12 cellular contexts compared by ENCODE assay signal in genomic region chr16:31404353-31405064, GRCh38. TPM values are rescaled to one million over a fixed set of nuclear protein-coding genes. Genes with fewer than 3 reads are reported as not detected.
A peak's percentile ranks its signal among the peaks of the same experiment; 100 is the strongest.
DNase-seq lines count a peak whose midpoint lies in the region; ATAC-seq and TF ChIP-seq lines count a peak whose summit lies in the region.
"Had no signal": no experiment of that assay in that cellular context is flagged by ENCODE, and none has a peak within 500 bp of the region (broad histone marks: within the 10 kb centered on the region; RNA-seq: fewer than 3 reads in every experiment).

No MANE protein-coding gene starts in this region.

- peak overlapping the region; percentile 55; the same call in 1 of the 2 replicates for H3K4me2 ChIP-seq in OCI-LY1 (ENCODE audit: low read length)

- intact Hi-C loops in lower lobe of right lung (cut with DNase I), result no loop called here

- ATAC-seq in lower lobe of right lung (peak in 1 of 2 donors; percentile 40), HG02623 (IDR thresholded peaks at IDR 0.05; ENCODE audit: unreplicated experiment) (no peak)
- ATAC-seq: left colon, sciatic nerve, T-cell had no signal

- H3K27me3 ChIP-seq in OCI-LY1 (ENCODE audit: insufficient read depth, low read length) (no peaks in the 10 kb centered on the region; the same call in 1 of the 2 replicates), lower lobe of right lung (ENCODE audit: low read depth) (no peaks in the 10 kb centered on the region)

- H3K4me3 ChIP-seq in GM12865 (ENCODE audit: low read depth, low read length) (peak overlapping the region; percentile 32), OCI-LY1 (ENCODE audit: low read depth, low read length, poor library complexity, severe bottlenecking) (peak overlapping the region; percentile 57), lower lobe of right lung (peak overlapping the region; percentile 1)

- no peaks in the 10 kb centered on the region for H4K20me1 ChIP-seq in OCI-LY1 (ENCODE audit: insufficient read depth, low read length)

- H3K27ac ChIP-seq in OCI-LY1 (ENCODE audit: low read depth, low read length, poor library complexity, severe bottlenecking) (no peak overlapping the region), lower lobe of right lung (no peak overlapping the region)

- H2AFZ ChIP-seq in OCI-LY1 (ENCODE audit: low read length), result no peak overlapping the region

- H3K9me3 ChIP-seq in OCI-LY1 (ENCODE audit: low read length), result no peaks in the 10 kb centered on the region
- H3K9me3 ChIP-seq in lower lobe of right lung, result no peaks in the 10 kb centered on the region

- no peaks in the 10 kb centered on the region for H3K36me3 Mint-ChIP-seq in endothelial cell (ENCODE audit: low read depth, unreplicated experiment)

- H3K9ac ChIP-seq in OCI-LY1 (ENCODE audit: low read length), result peak overlapping the region; percentile 50; the same call in 1 of the 2 replicates

- peaks cover 10% of the 10 kb centered on the region for H3K27me3 Mint-ChIP-seq in endothelial cell (ENCODE audit: unreplicated experiment)

- TF ChIP-seq CTCF in GM12865 (IDR thresholded peaks at IDR 0.05; ENCODE audit: insufficient read depth, low read depth, low read length, missing control alignments) (no peak), OCI-LY1 (IDR thresholded peaks at IDR 0.05; ENCODE audit: low read length) (no peak), lower lobe of right lung (IDR thresholded peaks at IDR 0.05) (no peak), endothelial cell (IDR thresholded peaks at IDR 0.05; ENCODE audit: unreplicated experiment) (no peak)

- H3K4me1 ChIP-seq in OCI-LY1 (ENCODE audit: insufficient read depth, low read length, severe bottlenecking), result no peaks in the 10 kb centered on the region
- no peaks in the 10 kb centered on the region for H3K4me1 ChIP-seq in lower lobe of right lung

- no peaks in the 10 kb centered on the region for H3K9me3 Mint-ChIP-seq in endothelial cell (ENCODE audit: unreplicated experiment)

- H3K4me1 Mint-ChIP-seq in endothelial cell (ENCODE audit: unreplicated experiment), result no peaks in the 10 kb centered on the region

- DNase-seq in GM12865 (ENCODE audit: low read depth) (peak; percentile 11), lower lobe of right lung (no peak), endothelial cell (ENCODE audit: low spot score) (no peak), germinal center (ENCODE audit: low spot score) (no peak)
- DNase-seq: effector CD8-positive, alpha-beta T cell; left colon; NCI-H1436; T-cell had no signal

- H3K4me3 Mint-ChIP-seq in endothelial cell (ENCODE audit: unreplicated experiment), result no peak overlapping the region
- H3K4me3 Mint-ChIP-seq: T-cell had no signal

- H3K79me2 ChIP-seq in OCI-LY1 (ENCODE audit: insufficient read depth, low read length), result no peaks in the 10 kb centered on the region

- no peak overlapping the region for H3K27ac Mint-ChIP-seq in endothelial cell (ENCODE audit: unreplicated experiment)
- H3K27ac Mint-ChIP-seq: T-cell had no signal

- no peaks in the 10 kb centered on the region for H3K9me2 ChIP-seq in OCI-LY1 (ENCODE audit: low read depth, low read length)

- no peaks in the 10 kb centered on the region for H3F3A ChIP-seq in OCI-LY1 (ENCODE audit: insufficient read depth, low read length)

- H3K36me3 ChIP-seq in OCI-LY1 (ENCODE audit: insufficient read depth, low read length) (no peaks in the 10 kb centered on the region; the same call in 1 of the 2 replicates), lower lobe of right lung (no peaks in the 10 kb centered on the region)

RNA-seq across cellular contexts. Expression of gene ITGAD, which starts 11.4 kb away (rescaled TPM):
- total RNA-seq in lower lobe of right lung (0.62 TPM), endothelial cell (ENCODE audit: unreplicated experiment) (not detected)

RNA-seq across cellular contexts. Expression of gene COX6A2, which starts 23.7 kb away (rescaled TPM):
- total RNA-seq in lower lobe of right lung (not detected), endothelial cell (ENCODE audit: unreplicated experiment) (not detected)
- total RNA-seq: left colon, sciatic nerve, subcutaneous adipose tissue, T-cell had no signal

RNA-seq across cellular contexts. Expression of gene ZNF843, which starts 38.1 kb away (rescaled TPM):
- total RNA-seq in lower lobe of right lung (0.89 TPM), endothelial cell (ENCODE audit: unreplicated experiment) (2.5 TPM)

RNA-seq across cellular contexts. Expression of gene ITGAX, which starts 49.5 kb away (rescaled TPM):
- 188 TPM for total RNA-seq in lower lobe of right lung
- total RNA-seq in endothelial cell (ENCODE audit: unreplicated experiment), result not detected

RNA-seq across cellular contexts. Expression of gene ARMC5, which starts 54.8 kb away (rescaled TPM):
- 9.6 TPM for total RNA-seq in lower lobe of right lung
- 15.9 TPM for total RNA-seq in endothelial cell (ENCODE audit: unreplicated experiment)

Comparison
In these comparisons a context has a peak if more than half of its experiments do, and no peak if none do; other contexts are left out.
1. H3K4me3 ChIP-seq: peak in every context shown above with its lines; median percentile 57 in OCI-LY1; 32 in GM12865; 1 in lower lobe of right lung.